ENCODE assay signal across 14 cellular contexts in genomic region chr5:36683821-36684434, GRCh38.
A peak's percentile ranks its signal among the peaks of the same experiment; 100 is the strongest.
DNase-seq lines count a peak whose midpoint lies in the region; ATAC-seq and TF ChIP-seq lines count a peak whose summit lies in the region.
"Had no signal": no experiment of that assay in that cellular context is flagged by ENCODE, and none has a peak within 500 bp of the region (broad histone marks: within the 10 kb centered on the region; RNA-seq: fewer than 3 reads in every experiment).

No MANE protein-coding gene starts in this region.

- POLR2A ChIA-PET in BJ (lab: Charles Lee) = no interaction called here
- POLR2A ChIA-PET in activated CD8-positive, alpha-beta T cell treated with anti-CD3 and anti-CD28 coated beads for 36 hours (lab: Charles Lee) = interaction anchor here (0.6 kb wide), 2 partner anchors 8 to 220 kb away, joined by 3 to 5 read pairs; no protein-coding TSS in a partner anchor

- H3K36me3 Mint-ChIP-seq in activated CD8-positive, alpha-beta T cell treated with anti-CD3 and anti-CD28 coated beads for 36 hours (ENCODE audit: low read depth) = no peaks in the 10 kb centered on the region
- H3K36me3 Mint-ChIP-seq: CD8-positive, alpha-beta memory T cell had no signal

- H3K4me1 Mint-ChIP-seq in activated CD8-positive, alpha-beta T cell treated with anti-CD3 and anti-CD28 coated beads for 36 hours (ENCODE audit: low read depth) = peaks cover 3% of the 10 kb centered on the region
- H3K4me1 Mint-ChIP-seq: CD8-positive, alpha-beta memory T cell had no signal

- H3K27me3 Mint-ChIP-seq in activated CD8-positive, alpha-beta T cell treated with anti-CD3 and anti-CD28 coated beads for 36 hours = peaks cover 6% of the 10 kb centered on the region
- H3K27me3 Mint-ChIP-seq: activated B cell treated with CpG ODN at 0.5 μM for 24 hours had no signal

- peak; percentile 28 to 77 (median 70) for ATAC-seq in heart left ventricle
- ATAC-seq in activated CD8-positive, alpha-beta T cell treated with anti-CD3 and anti-CD28 coated beads for 36 hours = no peak

- no peak for TF ChIP-seq POLR2A in heart left ventricle (IDR thresholded peaks at IDR 0.05)

- no peak overlapping the region for H3K27ac Mint-ChIP-seq in activated CD8-positive, alpha-beta T cell treated with anti-CD3 and anti-CD28 coated beads for 36 hours
- H3K27ac Mint-ChIP-seq: activated B cell treated with CpG ODN at 0.5 μM for 24 hours; CD8-positive, alpha-beta memory T cell had no signal

- H3K36me3 ChIP-seq in BJ (ENCODE audit: control insufficient read depth, insufficient read depth, low read length) (no peaks in the 10 kb centered on the region), heart left ventricle (peaks cover 0 to 29% (median 2%) of the 10 kb centered on the region in 9 donors)
- H3K36me3 ChIP-seq: Peyer's patch, spleen had no signal

- intact Hi-C loops in heart left ventricle (cut with DNase I) = loop anchor here in 3 of 10 donors (5.0 to 10.0 kb wide), 4 partner anchors 72 to 162 kb away; partner anchors contain the start of gene SLC1A3 (in 1 of the 3)
- intact Hi-C loops in activated CD8-positive, alpha-beta T cell treated with anti-CD3 and anti-CD28 coated beads for 36 hours (cut with micrococcal nuclease) = no loop called here

- H3K4me1 ChIP-seq in heart left ventricle = peaks cover 0 to 77% (median 9%) of the 10 kb centered on the region in 12 donors
- H3K4me1 ChIP-seq: Peyer's patch had no signal

- H3K27me3 ChIP-seq in BJ (ENCODE audit: control insufficient read depth, insufficient read depth, low read length) = no peaks in the 10 kb centered on the region
- no peaks in the 10 kb centered on the region for H3K27me3 ChIP-seq in heart left ventricle
- H3K27me3 ChIP-seq: Peyer's patch had no signal

- no peak overlapping the region for H3K4me3 Mint-ChIP-seq in activated CD8-positive, alpha-beta T cell treated with anti-CD3 and anti-CD28 coated beads for 36 hours
- H3K4me3 Mint-ChIP-seq: activated B cell treated with CpG ODN at 0.5 μM for 24 hours; CD8-positive, alpha-beta memory T cell had no signal

- CTCF ChIA-PET in BJ (lab: Yijun Ruan, JAX) = interaction anchor here (0.6 to 2.1 kb wide), 6 partner anchors 9 to 1926 kb away, joined by 3 to 9 read pairs (median 4); no protein-coding TSS in a partner anchor
- CTCF ChIA-PET in activated CD8-positive, alpha-beta T cell treated with anti-CD3 and anti-CD28 coated beads for 36 hours (lab: Charles Lee) = interaction anchor here (0.6 to 2.9 kb wide), 4 partner anchors 9 to 178 kb away, joined by 3 to 19 read pairs (median 3); no protein-coding TSS in a partner anchor

- no peaks in the 10 kb centered on the region for H3K9me3 ChIP-seq in heart left ventricle
- H3K9me3 ChIP-seq: Peyer's patch, spleen had no signal

- H3K4me3 ChIP-seq in BJ (ENCODE audit: low read depth, low read length) = no peak overlapping the region
- H3K4me3 ChIP-seq in heart left ventricle = no peak overlapping the region
- H3K4me3 ChIP-seq: Peyer's patch, spleen had no signal

- H3K9me3 Mint-ChIP-seq in activated CD8-positive, alpha-beta T cell treated with anti-CD3 and anti-CD28 coated beads for 36 hours = no peaks in the 10 kb centered on the region
- H3K9me3 Mint-ChIP-seq: activated B cell treated with CpG ODN at 0.5 μM for 24 hours; CD8-positive, alpha-beta memory T cell had no signal

- DNase-seq in BJ (ENCODE audit: low read depth) = peak; percentile 59
- DNase-seq in RPMI7951 (ENCODE audit: low read depth) = peak; percentile 96
- peak in 3 of 5 donors; percentile 41 to 86 (median 79) for DNase-seq in heart left ventricle
- DNase-seq in occipital lobe (lab: John Stamatoyannopoulos, UW) = peak; percentile 44
- DNase-seq in activated CD4-positive, alpha-beta T cell treated with anti-CD3 and anti-CD28 coated beads for 4 hours = no peak
- DNase-seq in NCI-H82 treated with DMSO at 0.1 percent for 48 hours (lab: John Stamatoyannopoulos, UW; ENCODE audit: unreplicated experiment) = no peak
- DNase-seq in NCI-H510A (lab: John Stamatoyannopoulos, UW) = no peak
- no peak for DNase-seq in activated CD8-positive, alpha-beta T cell treated with anti-CD3 and anti-CD28 coated beads for 36 hours
- DNase-seq: activated B cell treated with CpG ODN at 0.5 μM for 24 hours; activated naive CD4-positive, alpha-beta T cell; CD8-positive, alpha-beta memory T cell; NCI-H1930; Peyer's patch; spleen had no signal

- H3K27ac ChIP-seq in heart left ventricle = peak overlapping the region in 11 of 12 donors; percentile 15 to 61 (median 45)
- H3K27ac ChIP-seq: Peyer's patch had no signal

- 36 to 48% (median 43%) methylated on average over 9 of the region's 9 CpGs for WGBS in heart left ventricle, 4 donors

- TF ChIP-seq CTCF in BJ (IDR thresholded peaks at IDR 0.05; ENCODE audit: insufficient read depth, low read depth, low read length) (no peak), heart left ventricle (IDR thresholded peaks at IDR 0.05) (no peak)
- no peak for TF ChIP-seq CTCF in activated CD8-positive, alpha-beta T cell treated with anti-CD3 and anti-CD28 coated beads for 36 hours (IDR thresholded peaks at IDR 0.05)

Comparison
In these comparisons a context has a peak if more than half of its experiments do, and no peak if none do; other contexts are left out.
1. DNase-seq: peak in BJ (single experiment), RPMI7951 (single experiment), heart left ventricle (3 of 5) and occipital lobe (single experiment); none in activated CD4-positive, alpha-beta T cell treated with anti-CD3 and anti-CD28 coated beads for 4 hours (0 of 2), NCI-H82 treated with DMSO at 0.1 percent for 48 hours (single experiment), NCI-H510A (single experiment) and activated CD8-positive, alpha-beta T cell treated with anti-CD3 and anti-CD28 coated beads for 36 hours (single experiment).